Comparison of ENCODE assay signal across 1 cellular context in genomic region chr17:81735181-81736102, GRCh38.
TF ChIP-seq lines count a peak whose summit lies in the region.

No MANE protein-coding gene starts in this region.

TF ChIP-seq in GM12878, 131 proteins besides CTCF, POLR2A, EP300 and RAD21 (continued from another document):
- TF ChIP-seq REST (IDR thresholded peaks at IDR 0.05; ENCODE audit: low read depth, low read length) (no peak), DPF2 (IDR thresholded peaks at IDR 0.05) (0 out of 2 replicates have a peak, but pooled peaks have one; percentile 29), NFXL1 (IDR thresholded peaks at IDR 0.05; ENCODE audit: borderline replicate concordance) (peak; percentile 95; the same call in 1 of the 2 replicates), MYB (IDR thresholded peaks at IDR 0.05; ENCODE audit: borderline replicate concordance, low read depth, low read length) (0 out of 2 replicates have a peak, but pooled peaks have one; percentile 53)
